1 cellular context compared by ENCODE assay signal in the genomic region with DNA sequence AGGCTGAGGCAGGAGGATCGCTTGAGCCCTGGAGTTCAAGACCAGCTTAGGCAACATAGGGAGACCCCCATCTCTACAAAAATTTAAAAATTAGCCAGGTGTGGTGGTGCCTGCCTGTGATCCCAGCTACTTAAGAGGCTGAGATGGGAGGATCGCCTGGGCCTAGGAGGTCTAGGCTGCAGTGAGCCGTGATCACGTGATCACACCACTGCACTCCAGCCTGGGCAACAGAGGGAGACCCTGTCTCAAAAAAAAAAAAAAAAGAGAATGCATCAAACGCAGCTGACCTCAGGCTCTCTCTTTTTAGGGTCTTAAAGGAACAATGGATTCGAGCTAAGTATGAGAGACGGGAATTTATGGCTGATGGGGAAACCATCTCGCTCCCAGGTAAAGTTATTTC. TPM values are rescaled to one million over a fixed set of nuclear protein-coding genes. Genes with fewer than 3 reads are reported as not detected.
"Had no signal": no experiment of that assay in that cellular context is flagged by ENCODE, and none has a peak within 500 bp of the region (broad histone marks: within the 10 kb centered on the region; RNA-seq: fewer than 3 reads in every experiment).

No MANE protein-coding gene starts in this region.

RNA-seq across cellular contexts. Expression of gene ADAP2, which starts 9.8 kb away (rescaled TPM):
- polyA plus RNA-seq: foreskin keratinocyte had no signal
